ENCODE assay signal across 18 cellular contexts in the genomic region with DNA sequence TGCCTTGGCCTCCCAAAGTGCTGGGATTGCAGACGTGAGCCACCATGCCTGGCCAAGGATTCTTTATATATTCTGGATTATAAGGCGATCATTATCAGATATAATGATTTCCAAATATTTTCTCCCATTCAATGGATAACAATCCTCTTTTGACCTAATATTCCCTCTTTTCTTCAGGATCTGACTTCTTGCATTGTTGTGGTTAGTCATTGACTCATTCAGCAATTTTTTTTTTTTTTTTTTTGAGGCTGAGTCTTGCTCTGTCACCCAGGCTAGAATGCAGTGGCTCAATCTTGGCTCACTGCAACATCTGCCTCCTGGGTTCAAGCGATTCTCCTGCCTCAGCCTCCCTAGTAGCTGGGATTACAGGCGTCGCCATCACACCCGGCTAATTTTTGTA. TPM values are rescaled to one million over a fixed set of nuclear protein-coding genes. Genes with fewer than 3 reads are reported as not detected.
"Had no signal": no experiment of that assay in that cellular context is flagged by ENCODE, and none has a peak within 500 bp of the region (broad histone marks: within the 10 kb centered on the region; RNA-seq: fewer than 3 reads in every experiment).

No MANE protein-coding gene starts in this region.

RNA-seq across cellular contexts. Expression of gene TMEM150B, which starts 4.7 kb away (rescaled TPM):
- total RNA-seq: ascending aorta, frontal cortex, kidney epithelial cell had no signal
- polyA plus RNA-seq: immature natural killer cell, neural cell had no signal

RNA-seq across cellular contexts. Expression of gene COX6B2, which starts 24.7 kb away (rescaled TPM):
- total RNA-seq: ascending aorta, mesenteric fat pad, mucosa of gallbladder, right lobe of liver had no signal

RNA-seq across cellular contexts. Expression of gene GARIN5B, which starts 33.3 kb away (rescaled TPM):
- total RNA-seq: ascending aorta, breast epithelium, colonic mucosa, esophagus squamous epithelium, frontal cortex, hepatocyte, kidney epithelial cell, left lung, mesenteric fat pad, mucosa of gallbladder, right lobe of liver, ureter, WTC11 had no signal
- polyA plus RNA-seq: adipose tissue, immature natural killer cell, lung, neural cell, small intestine had no signal

RNA-seq across cellular contexts. Expression of gene IL11, which starts 40.5 kb away (rescaled TPM):
- total RNA-seq: ascending aorta, esophagus squamous epithelium, mesenteric fat pad, right lobe of liver, ureter had no signal
- polyA plus RNA-seq: immature natural killer cell had no signal
